In the genomic region with DNA sequence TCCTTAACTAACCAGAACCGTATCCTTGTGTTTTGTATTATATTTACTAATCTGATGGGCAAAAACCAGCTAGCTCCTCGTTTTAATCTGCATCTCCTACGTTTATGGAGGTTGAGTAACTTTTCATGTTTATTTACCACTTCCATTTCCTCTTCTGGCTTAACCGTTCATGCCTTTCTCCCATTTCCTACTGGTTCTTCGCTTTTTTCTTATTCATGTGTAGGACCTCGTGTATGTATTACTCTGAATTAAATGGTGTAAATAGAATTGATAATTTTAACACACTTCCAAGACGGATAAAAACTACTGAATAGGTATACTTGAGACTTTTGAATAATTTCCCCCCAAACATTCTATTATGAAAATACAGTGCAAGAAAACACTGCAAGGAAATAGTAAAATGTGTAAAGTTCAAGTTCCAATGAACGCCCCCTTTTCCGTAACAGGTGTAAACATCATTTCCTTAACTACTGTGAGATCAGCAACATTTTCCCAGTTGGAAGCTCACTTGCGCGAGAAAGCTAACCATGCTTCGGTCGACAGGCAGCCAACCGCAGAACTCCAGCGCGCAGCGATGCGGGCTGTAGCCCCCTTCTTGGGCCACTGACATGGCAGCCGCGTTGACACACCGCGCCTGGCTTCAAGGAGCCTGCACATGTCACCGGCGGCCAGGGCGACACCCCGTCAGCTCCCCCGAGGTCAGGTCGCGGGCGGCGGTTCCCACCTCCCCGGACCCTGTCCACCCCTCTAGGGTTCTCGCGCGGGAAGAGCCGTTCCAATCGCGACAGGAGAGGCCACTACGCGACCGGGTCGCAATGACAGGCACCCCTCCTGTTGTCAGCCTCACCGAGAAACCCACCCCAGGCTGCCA, we compare ENCODE assay signal across 1 cellular context.
TF ChIP-seq lines count a peak whose summit lies in the region.

No MANE protein-coding gene starts in this region.

TF ChIP-seq in HepG2, 621 proteins besides CTCF, POLR2A, EP300 and RAD21 (continued from another document and continues in another):
- TF ChIP-seq, protein P1, sequence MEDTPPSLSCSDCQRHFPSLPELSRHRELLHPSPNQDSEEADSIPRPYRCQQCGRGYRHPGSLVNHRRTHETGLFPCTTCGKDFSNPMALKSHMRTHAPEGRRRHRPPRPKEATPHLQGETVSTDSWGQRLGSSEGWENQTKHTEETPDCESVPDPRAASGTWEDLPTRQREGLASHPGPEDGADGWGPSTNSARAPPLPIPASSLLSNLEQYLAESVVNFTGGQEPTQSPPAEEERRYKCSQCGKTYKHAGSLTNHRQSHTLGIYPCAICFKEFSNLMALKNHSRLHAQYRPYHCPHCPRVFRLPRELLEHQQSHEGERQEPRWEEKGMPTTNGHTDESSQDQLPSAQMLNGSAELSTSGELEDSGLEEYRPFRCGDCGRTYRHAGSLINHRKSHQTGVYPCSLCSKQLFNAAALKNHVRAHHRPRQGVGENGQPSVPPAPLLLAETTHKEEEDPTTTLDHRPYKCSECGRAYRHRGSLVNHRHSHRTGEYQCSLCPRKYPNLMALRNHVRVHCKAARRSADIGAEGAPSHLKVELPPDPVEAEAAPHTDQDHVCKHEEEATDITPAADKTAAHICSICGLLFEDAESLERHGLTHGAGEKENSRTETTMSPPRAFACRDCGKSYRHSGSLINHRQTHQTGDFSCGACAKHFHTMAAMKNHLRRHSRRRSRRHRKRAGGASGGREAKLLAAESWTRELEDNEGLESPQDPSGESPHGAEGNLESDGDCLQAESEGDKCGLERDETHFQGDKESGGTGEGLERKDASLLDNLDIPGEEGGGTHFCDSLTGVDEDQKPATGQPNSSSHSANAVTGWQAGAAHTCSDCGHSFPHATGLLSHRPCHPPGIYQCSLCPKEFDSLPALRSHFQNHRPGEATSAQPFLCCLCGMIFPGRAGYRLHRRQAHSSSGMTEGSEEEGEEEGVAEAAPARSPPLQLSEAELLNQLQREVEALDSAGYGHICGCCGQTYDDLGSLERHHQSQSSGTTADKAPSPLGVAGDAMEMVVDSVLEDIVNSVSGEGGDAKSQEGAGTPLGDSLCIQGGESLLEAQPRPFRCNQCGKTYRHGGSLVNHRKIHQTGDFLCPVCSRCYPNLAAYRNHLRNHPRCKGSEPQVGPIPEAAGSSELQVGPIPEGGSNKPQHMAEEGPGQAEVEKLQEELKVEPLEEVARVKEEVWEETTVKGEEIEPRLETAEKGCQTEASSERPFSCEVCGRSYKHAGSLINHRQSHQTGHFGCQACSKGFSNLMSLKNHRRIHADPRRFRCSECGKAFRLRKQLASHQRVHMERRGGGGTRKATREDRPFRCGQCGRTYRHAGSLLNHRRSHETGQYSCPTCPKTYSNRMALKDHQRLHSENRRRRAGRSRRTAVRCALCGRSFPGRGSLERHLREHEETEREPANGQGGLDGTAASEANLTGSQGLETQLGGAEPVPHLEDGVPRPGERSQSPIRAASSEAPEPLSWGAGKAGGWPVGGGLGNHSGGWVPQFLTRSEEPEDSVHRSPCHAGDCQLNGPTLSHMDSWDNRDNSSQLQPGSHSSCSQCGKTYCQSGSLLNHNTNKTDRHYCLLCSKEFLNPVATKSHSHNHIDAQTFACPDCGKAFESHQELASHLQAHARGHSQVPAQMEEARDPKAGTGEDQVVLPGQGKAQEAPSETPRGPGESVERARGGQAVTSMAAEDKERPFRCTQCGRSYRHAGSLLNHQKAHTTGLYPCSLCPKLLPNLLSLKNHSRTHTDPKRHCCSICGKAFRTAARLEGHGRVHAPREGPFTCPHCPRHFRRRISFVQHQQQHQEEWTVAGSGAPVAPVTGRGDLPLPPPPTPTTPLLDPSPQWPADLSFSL (CRISPR knock-in tag; IDR thresholded peaks at IDR 0.05) = 0 out of 2 replicates have a peak, but pooled peaks have one; percentile 36
- TF ChIP-seq YEATS2 (CRISPR knock-in tag; IDR thresholded peaks at IDR 0.05; ENCODE audit: borderline replicate concordance) (no peak), SOX6 (IDR thresholded peaks at IDR 0.05) (no peak), SOX6 (CRISPR knock-in tag; IDR thresholded peaks at IDR 0.05) (0 out of 2 replicates have a peak, but pooled peaks have one; percentile 9), KLF15 (CRISPR knock-in tag; IDR thresholded peaks at IDR 0.05; ENCODE audit: borderline replicate concordance) (no peak), ZMAT5 (CRISPR knock-in tag; IDR thresholded peaks at IDR 0.05; ENCODE audit: borderline replicate concordance, low read depth) (no peak), FOXK1 (CRISPR knock-in tag; IDR thresholded peaks at IDR 0.05; ENCODE audit: borderline replicate concordance, low read depth) (peak; percentile 39; the same call in 1 of the 2 replicates), ARNTL (CRISPR knock-in tag; IDR thresholded peaks at IDR 0.05) (no peak), DMAP1 (CRISPR knock-in tag; IDR thresholded peaks at IDR 0.05) (0 out of 2 replicates have a peak, but pooled peaks have one; percentile 24), CBX1 (IDR thresholded peaks at IDR 0.05; ENCODE audit: low read depth) (no peak), PHF21A (CRISPR knock-in tag; IDR thresholded peaks at IDR 0.05) (0 out of 2 replicates have a peak, but pooled peaks have one; percentile 40), IKZF1 (IDR thresholded peaks at IDR 0.05) (no peak), NR1H2 (CRISPR knock-in tag; IDR thresholded peaks at IDR 0.05; ENCODE audit: borderline replicate concordance, low read depth) (no peak), CHD4 (IDR thresholded peaks at IDR 0.05; ENCODE audit: borderline replicate concordance, low read length) (no peak), ETS1 (CRISPR knock-in tag; IDR thresholded peaks at IDR 0.05) (0 out of 2 replicates have a peak, but pooled peaks have one; percentile 17), PPARG (CRISPR knock-in tag; conservative IDR thresholded peaks at IDR 0.05) (0 out of 2 replicates have a peak, but pooled peaks have one; percentile 17), ZNF280B (CRISPR knock-in tag; IDR thresholded peaks at IDR 0.05; ENCODE audit: borderline replicate concordance) (no peak), ZNF468 (CRISPR knock-in tag; IDR thresholded peaks at IDR 0.05) (0 out of 2 replicates have a peak, but pooled peaks have one; percentile 8), NCOA2 (CRISPR knock-in tag; IDR thresholded peaks at IDR 0.05) (no peak), ZNF775 (CRISPR knock-in tag; IDR thresholded peaks at IDR 0.05; ENCODE audit: borderline replicate concordance) (no peak), SMARCE1 (IDR thresholded peaks at IDR 0.05; ENCODE audit: borderline replicate concordance) (no peak), ZNF746 (CRISPR knock-in tag; IDR thresholded peaks at IDR 0.05) (0 out of 2 replicates have a peak, but pooled peaks have one; percentile 25), ZNF773 (CRISPR knock-in tag; IDR thresholded peaks at IDR 0.05; ENCODE audit: borderline replicate concordance) (no peak), HOXA3 (CRISPR knock-in tag; IDR thresholded peaks at IDR 0.05) (peak; percentile 17; the same call in 1 of the 2 replicates), ATF2 (CRISPR knock-in tag; IDR thresholded peaks at IDR 0.05) (no peak), FOXC1 (CRISPR knock-in tag; IDR thresholded peaks at IDR 0.05; ENCODE audit: borderline replicate concordance) (no peak), ZNF800 (CRISPR knock-in tag; IDR thresholded peaks at IDR 0.05) (peak; percentile 66; the same call in 1 of the 2 replicates)
- TF ChIP-seq, protein P2, sequence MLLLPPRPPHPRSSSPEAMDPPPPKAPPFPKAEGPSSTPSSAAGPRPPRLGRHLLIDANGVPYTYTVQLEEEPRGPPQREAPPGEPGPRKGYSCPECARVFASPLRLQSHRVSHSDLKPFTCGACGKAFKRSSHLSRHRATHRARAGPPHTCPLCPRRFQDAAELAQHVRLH (CRISPR knock-in tag; IDR thresholded peaks at IDR 0.05; ENCODE audit: borderline replicate concordance, low read depth) = no peak
- TF ChIP-seq, protein P3, sequence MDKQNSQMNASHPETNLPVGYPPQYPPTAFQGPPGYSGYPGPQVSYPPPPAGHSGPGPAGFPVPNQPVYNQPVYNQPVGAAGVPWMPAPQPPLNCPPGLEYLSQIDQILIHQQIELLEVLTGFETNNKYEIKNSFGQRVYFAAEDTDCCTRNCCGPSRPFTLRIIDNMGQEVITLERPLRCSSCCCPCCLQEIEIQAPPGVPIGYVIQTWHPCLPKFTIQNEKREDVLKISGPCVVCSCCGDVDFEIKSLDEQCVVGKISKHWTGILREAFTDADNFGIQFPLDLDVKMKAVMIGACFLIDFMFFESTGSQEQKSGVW (CRISPR knock-in tag; IDR thresholded peaks at IDR 0.05; ENCODE audit: borderline replicate concordance) = 0 out of 2 replicates have a peak, but pooled peaks have one; percentile 58
- TF ChIP-seq, protein P4, sequence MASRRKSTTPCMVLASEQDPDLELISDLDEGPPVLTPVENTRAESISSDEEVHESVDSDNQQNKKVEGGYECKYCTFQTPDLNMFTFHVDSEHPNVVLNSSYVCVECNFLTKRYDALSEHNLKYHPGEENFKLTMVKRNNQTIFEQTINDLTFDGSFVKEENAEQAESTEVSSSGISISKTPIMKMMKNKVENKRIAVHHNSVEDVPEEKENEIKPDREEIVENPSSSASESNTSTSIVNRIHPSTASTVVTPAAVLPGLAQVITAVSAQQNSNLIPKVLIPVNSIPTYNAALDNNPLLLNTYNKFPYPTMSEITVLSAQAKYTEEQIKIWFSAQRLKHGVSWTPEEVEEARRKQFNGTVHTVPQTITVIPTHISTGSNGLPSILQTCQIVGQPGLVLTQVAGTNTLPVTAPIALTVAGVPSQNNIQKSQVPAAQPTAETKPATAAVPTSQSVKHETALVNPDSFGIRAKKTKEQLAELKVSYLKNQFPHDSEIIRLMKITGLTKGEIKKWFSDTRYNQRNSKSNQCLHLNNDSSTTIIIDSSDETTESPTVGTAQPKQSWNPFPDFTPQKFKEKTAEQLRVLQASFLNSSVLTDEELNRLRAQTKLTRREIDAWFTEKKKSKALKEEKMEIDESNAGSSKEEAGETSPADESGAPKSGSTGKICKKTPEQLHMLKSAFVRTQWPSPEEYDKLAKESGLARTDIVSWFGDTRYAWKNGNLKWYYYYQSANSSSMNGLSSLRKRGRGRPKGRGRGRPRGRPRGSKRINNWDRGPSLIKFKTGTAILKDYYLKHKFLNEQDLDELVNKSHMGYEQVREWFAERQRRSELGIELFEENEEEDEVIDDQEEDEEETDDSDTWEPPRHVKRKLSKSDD (CRISPR knock-in tag; IDR thresholded peaks at IDR 0.05; ENCODE audit: low read depth) = no peak
- TF ChIP-seq, protein P5, sequence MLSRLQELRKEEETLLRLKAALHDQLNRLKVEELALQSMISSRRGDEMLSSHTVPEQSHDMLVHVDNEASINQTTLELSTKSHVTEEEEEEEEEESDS (CRISPR knock-in tag; IDR thresholded peaks at IDR 0.05; ENCODE audit: borderline replicate concordance) = no peak
- TF ChIP-seq, protein P6, sequence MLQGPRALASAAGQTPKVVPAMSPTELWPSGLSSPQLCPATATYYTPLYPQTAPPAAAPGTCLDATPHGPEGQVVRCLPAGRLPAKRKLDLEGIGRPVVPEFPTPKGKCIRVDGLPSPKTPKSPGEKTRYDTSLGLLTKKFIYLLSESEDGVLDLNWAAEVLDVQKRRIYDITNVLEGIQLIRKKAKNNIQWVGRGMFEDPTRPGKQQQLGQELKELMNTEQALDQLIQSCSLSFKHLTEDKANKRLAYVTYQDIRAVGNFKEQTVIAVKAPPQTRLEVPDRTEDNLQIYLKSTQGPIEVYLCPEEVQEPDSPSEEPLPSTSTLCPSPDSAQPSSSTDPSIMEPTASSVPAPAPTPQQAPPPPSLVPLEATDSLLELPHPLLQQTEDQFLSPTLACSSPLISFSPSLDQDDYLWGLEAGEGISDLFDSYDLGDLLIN (CRISPR knock-in tag; IDR thresholded peaks at IDR 0.05; ENCODE audit: borderline replicate concordance) = no peak
